Comparison of ENCODE assay signal across 8 cellular contexts in genomic region chr22:20606041-20606783, GRCh38.
A peak's percentile ranks its signal among the peaks of the same experiment; 100 is the strongest.
DNase-seq lines count a peak whose midpoint lies in the region; ATAC-seq and TF ChIP-seq lines count a peak whose summit lies in the region.

No MANE protein-coding gene starts in this region.

- no peaks in the 10 kb centered on the region for H3K9me3 Mint-ChIP-seq in brain

- H3K4me1 Mint-ChIP-seq in brain: no peaks in the 10 kb centered on the region

- peak; percentile 24 to 39 for DNase-seq in NCI-H2081 (lab: John Stamatoyannopoulos, UW)
- no peak for DNase-seq in NCI-H2081 treated with DMSO at 0.1 percent for 48 hours (lab: John Stamatoyannopoulos, UW)
- DNase-seq in NCI-H187 (lab: John Stamatoyannopoulos, UW): peak; percentile 3 to 65
- peak; percentile 72 for DNase-seq in UCSD-AML1 (lab: John Stamatoyannopoulos, UW; ENCODE audit: unreplicated experiment)
- peak; percentile 75 for DNase-seq in kidney tubule cell (ENCODE audit: low spot score)
- peak; percentile 38 to 53 (median 46) for DNase-seq in stimulated activated CD4-positive, alpha-beta T cell treated with anti-CD3 and anti-CD28 coated beads, TNF-alpha, amount 100 ng/mL, for 4 hours (ENCODE audit: low read depth in 3 of 3)

- peak overlapping the region in 1 of 5 experiments; percentile 51 for H3K27ac Mint-ChIP-seq in brain

- H3K27me3 Mint-ChIP-seq in brain: peaks cover 17% of the 10 kb centered on the region

- no peak overlapping the region for H3K4me3 Mint-ChIP-seq in brain

- no peaks in the 10 kb centered on the region for H3K36me3 Mint-ChIP-seq in brain

- ATAC-seq in HG03095 (IDR thresholded peaks at IDR 0.05; ENCODE audit: unreplicated experiment): no peak

- TF ChIP-seq CTCF in brain (conservative IDR thresholded peaks at IDR 0.05): peak; percentile 57 to 71
